ENCODE assay signal across 22 cellular contexts in genomic region chr20:14698605-14699373, GRCh38.
DNase-seq lines count a peak whose midpoint lies in the region; ATAC-seq, FAIRE-seq and TF ChIP-seq lines count a peak whose summit lies in the region.
"Had no signal": no experiment of that assay in that cellular context is flagged by ENCODE, and none has a peak within 500 bp of the region (broad histone marks: within the 10 kb centered on the region; RNA-seq: fewer than 3 reads in every experiment).

No MANE protein-coding gene starts in this region.

- H4K20me1 ChIP-seq in hepatocyte (ENCODE audit: insufficient read depth, poor library complexity, severe bottlenecking) = no peaks in the 10 kb centered on the region
- H4K20me1 ChIP-seq in neural progenitor cell (ENCODE audit: low read depth) = no peaks in the 10 kb centered on the region

- H3K27me3 Mint-ChIP-seq in neural progenitor cell (ENCODE audit: insufficient read depth, low read depth) = peaks cover 2% of the 10 kb centered on the region

- WGBS in A549 (ENCODE audit: missing lambda C conversion rate) = 81% methylated on average over 3 of the region's 3 CpGs
- WGBS in hepatocyte (ENCODE audit: low lambda C conversion rate, missing lambda C conversion rate) = 57% methylated on average over 3 of the region's 3 CpGs

- H3F3A ChIP-seq in neural progenitor cell (ENCODE audit: low read depth) = no peaks in the 10 kb centered on the region

- CTCF ChIA-PET in A549 (lab: Yijun Ruan, JAX) = no interaction called here

- no peak for TF ChIP-seq RAD21 in A549 (conservative IDR thresholded peaks at IDR 0.05 in 1 of 2, IDR thresholded peaks at IDR 0.05 in 1 of 2)

- POLR2A ChIA-PET in A549 (lab: Yijun Ruan, JAX) = no interaction called here

- H3K4me1 Mint-ChIP-seq in neural progenitor cell = peaks cover 26% of the 10 kb centered on the region
- H3K4me1 Mint-ChIP-seq: CD14-positive monocyte, H9 had no signal

- H3K4me2 ChIP-seq in A549 (peak overlapping the region; percentile 4; the same call in 1 of the 3 replicates), hepatocyte (peak overlapping the region; percentile 25), neural progenitor cell (no peak overlapping the region)

- TF ChIP-seq CTCF in A549 (IDR thresholded peaks at IDR 0.05) (no peak), hepatocyte (IDR thresholded peaks at IDR 0.05; ENCODE audit: poor library complexity) (no peak), neural progenitor cell (IDR thresholded peaks at IDR 0.05) (no peak)

- H2AFZ ChIP-seq in hepatocyte = peak overlapping the region; percentile 19
- no peak overlapping the region for H2AFZ ChIP-seq in neural progenitor cell (replicated peaks)

- H3K9ac ChIP-seq in neural progenitor cell = no peak overlapping the region

- H3K27ac ChIP-seq in A549 (no peak overlapping the region), hepatocyte (peak overlapping the region; percentile 26), neural progenitor cell (no peak overlapping the region), substantia nigra (ENCODE audit: low read depth, low read length, poor library complexity, severe bottlenecking) (no peak overlapping the region)

- H3K27me3 ChIP-seq in hepatocyte = no peaks in the 10 kb centered on the region
- no peaks in the 10 kb centered on the region for H3K27me3 ChIP-seq in neural progenitor cell

- H3K9me3 ChIP-seq in A549 (no peaks in the 10 kb centered on the region), hepatocyte (ENCODE audit: low read depth) (no peaks in the 10 kb centered on the region), neural progenitor cell (ENCODE audit: low read depth) (no peaks in the 10 kb centered on the region)

- FAIRE-seq in A549 (lab: Jason Lieb, UNC) (peak; percentile 51), RCC 7860 (lab: Jason Lieb, UNC) (peak; percentile 54)
- FAIRE-seq: HTR-8/SVneo had no signal

- ATAC-seq in A549 = no peak
- ATAC-seq in HG03196 (IDR thresholded peaks at IDR 0.05; ENCODE audit: unreplicated experiment) = no peak

- no peaks in the 10 kb centered on the region for H3K36me3 ChIP-seq in hepatocyte (replicated peaks; ENCODE audit: insufficient read depth, low read depth)
- H3K36me3 ChIP-seq in neural progenitor cell = no peaks in the 10 kb centered on the region

- H3K27ac Mint-ChIP-seq in neural progenitor cell = peak overlapping the region; percentile 27
- H3K27ac Mint-ChIP-seq: CD14-positive monocyte, H9 had no signal

- no peak for TF ChIP-seq EP300 in A549 (IDR thresholded peaks at IDR 0.05)

- H3K4me3 Mint-ChIP-seq in neural progenitor cell = no peak overlapping the region
- H3K4me3 Mint-ChIP-seq: CD14-positive monocyte, H9 had no signal

- peaks cover 1% of the 10 kb centered on the region for H3K36me3 Mint-ChIP-seq in neural progenitor cell
- H3K36me3 Mint-ChIP-seq: CD14-positive monocyte had no signal

- H3K4me3 ChIP-seq in A549 (no peak overlapping the region), hepatocyte (no peak overlapping the region), neural progenitor cell (no peak overlapping the region)

- H3K4me1 ChIP-seq in A549 (peaks cover 18% of the 10 kb centered on the region), hepatocyte (ENCODE audit: insufficient read depth) (peaks cover 25% of the 10 kb centered on the region), neural progenitor cell (peaks cover 4% of the 10 kb centered on the region)

- no peaks in the 10 kb centered on the region for H3K9me3 Mint-ChIP-seq in neural progenitor cell
- H3K9me3 Mint-ChIP-seq: H9 had no signal

- H3K79me2 ChIP-seq in hepatocyte (no peaks in the 10 kb centered on the region), neural progenitor cell (ENCODE audit: low read depth) (no peaks in the 10 kb centered on the region)

- no peaks in the 10 kb centered on the region for H3K9me2 ChIP-seq in hepatocyte (replicated peaks; ENCODE audit: insufficient read depth)

- TF ChIP-seq POLR2A in A549 (IDR thresholded peaks at IDR 0.05; ENCODE audit: low read length) = no peak

- DNase-seq in A549 (ENCODE audit: low read depth in 1 of 2, low spot score in 1 of 2) (no peak), RCC 7860 (ENCODE audit: low spot score) (no peak), hepatocyte (ENCODE audit: low spot score) (no peak), neural progenitor cell (ENCODE audit: low spot score) (no peak), substantia nigra (lab: John Stamatoyannopoulos, UW) (no peak), hippocampal formation (lab: John Stamatoyannopoulos, UW) (no peak)
- no peak for DNase-seq in stimulated activated CD4-positive, alpha-beta T cell treated with anti-CD3 and anti-CD28 coated beads, Interleukin-2, amount 100 ng/mL, for 48 hours
- DNase-seq: AML-193, DMS 273 treated with DMSO at 0.1 percent for 48 hours, DND-41, H9, NCI-H1092 treated with DMSO at 0.1 percent for 48 hours, NCI-H146, NCI-H2081, NCI-H226, NCI-H524, NCI-H82, RPMI8226, SHP77 treated with DMSO at 0.1 percent for 48 hours had no signal

TF ChIP-seq in A549, 52 proteins besides CTCF, POLR2A, EP300 and RAD21:
- 0 out of 2 replicates have a peak, but pooled peaks have one; percentile 15 for TF ChIP-seq ZC3H11A (IDR thresholded peaks at IDR 0.05)
- TF ChIP-seq BHLHE40 (IDR thresholded peaks at IDR 0.05; ENCODE audit: low read depth, low read length) = no peak
- no peak for TF ChIP-seq ZFP36 (IDR thresholded peaks at IDR 0.05; ENCODE audit: borderline replicate concordance, partially characterized antibody)
